In the genomic region with DNA sequence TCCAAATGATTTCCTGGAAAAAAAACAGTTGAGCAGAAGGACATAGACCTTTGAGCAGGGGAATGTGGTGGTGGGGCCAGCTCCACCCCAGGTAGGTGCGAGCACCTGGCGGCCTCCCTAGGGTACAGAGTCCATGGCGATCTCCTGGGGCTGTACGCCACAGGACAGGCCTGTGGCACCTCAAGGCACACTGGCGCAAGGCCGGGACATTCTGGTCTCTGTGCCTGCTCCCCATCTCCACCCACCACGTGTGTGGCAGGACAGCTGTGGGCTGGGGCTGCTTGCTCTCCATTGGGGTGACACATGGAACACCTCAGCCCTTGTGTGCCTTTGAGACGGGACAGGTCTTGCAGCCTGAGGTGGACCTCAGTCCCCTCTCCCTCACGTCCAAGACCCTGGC, we compare ENCODE assay signal across 28 cellular contexts. TPM values are rescaled to one million over a fixed set of nuclear protein-coding genes. Genes with fewer than 3 reads are reported as not detected.
DNase-seq lines count a peak whose midpoint lies in the region; ATAC-seq and TF ChIP-seq lines count a peak whose summit lies in the region.
"Had no signal": no experiment of that assay in that cellular context is flagged by ENCODE, and none has a peak within 500 bp of the region (broad histone marks: within the 10 kb centered on the region; RNA-seq: fewer than 3 reads in every experiment).

No MANE protein-coding gene starts in this region.

- TF ChIP-seq CTCF in brain (conservative IDR thresholded peaks at IDR 0.05) (no peak), hepatocyte (IDR thresholded peaks at IDR 0.05; ENCODE audit: poor library complexity) (no peak), nephron (IDR thresholded peaks at IDR 0.05; ENCODE audit: unreplicated experiment in 3 of 3) (no peak), spleen (IDR thresholded peaks at IDR 0.05 in 8 of 11, conservative IDR thresholded peaks at IDR 0.05 in 3 of 11) (no peak)

- H3K36me3 Mint-ChIP-seq in brain (peaks cover 11% of the 10 kb centered on the region), nephron (ENCODE audit: low read depth) (no peaks in the 10 kb centered on the region)
- H3K36me3 Mint-ChIP-seq: activated naive CD8-positive, alpha-beta T cell treated with anti-CD3 and anti-CD28 coated beads for 36 hours; stimulated activated effector memory CD8-positive, alpha-beta T cell treated with anti-CD3 and anti-CD28 coated beads, Interleukin-12 subunit alpha, Interleukin-12 subunit beta, amount 100 ng/mL, for 72 hours had no signal

- DNase-seq in hepatocyte (ENCODE audit: low spot score) (peak; percentile 61), spleen (peak; percentile 35)
- DNase-seq: activated CD4-positive, alpha-beta T cell treated with anti-CD3 and anti-CD28 coated beads for 36 hours; activated effector memory CD4-positive, alpha-beta T cell treated with Interleukin-2 at 50 U/mL for 16 hours; activated naive CD8-positive, alpha-beta T cell treated with anti-CD3 and anti-CD28 coated beads for 36 hours; activated T-cell treated with anti-CD3 and anti-CD28 coated beads for 4 hours; central memory CD4-positive, alpha-beta T cell; dermis blood vessel endothelial cell; Karpas-422; MV-4-11; NCI-H146; NCI-H2107; NCI-H446; RPMI8226; stimulated activated CD4-positive, alpha-beta T cell treated with anti-CD3 and anti-CD28 coated beads, Interleukin-12 subunit alpha, Interleukin-12 subunit beta, amount 100 ng/mL, for 4 hours; stimulated activated CD4-positive, alpha-beta T cell treated with anti-CD3 and anti-CD28 coated beads, Interleukin-4, amount 100 ng/mL, for 24 hours; T-helper 2 cell had no signal

- H3K27ac Mint-ChIP-seq in brain, result peak overlapping the region; percentile 88 to 99 (median 97)
- peak overlapping the region; percentile 33 to 94 (median 89) for H3K27ac Mint-ChIP-seq in nephron
- H3K27ac Mint-ChIP-seq: activated CD4-positive, alpha-beta T cell treated with anti-CD3 and anti-CD28 coated beads for 36 hours; activated naive CD8-positive, alpha-beta T cell treated with anti-CD3 and anti-CD28 coated beads for 36 hours; stimulated activated effector memory CD8-positive, alpha-beta T cell treated with anti-CD3 and anti-CD28 coated beads, Interleukin-12 subunit alpha, Interleukin-12 subunit beta, amount 100 ng/mL, for 72 hours had no signal

- H3K4me3 Mint-ChIP-seq in brain (no peak overlapping the region), nephron (no peak overlapping the region)
- H3K4me3 Mint-ChIP-seq: activated CD4-positive, alpha-beta T cell treated with anti-CD3 and anti-CD28 coated beads for 36 hours; activated naive CD8-positive, alpha-beta T cell treated with anti-CD3 and anti-CD28 coated beads for 36 hours; stimulated activated effector memory CD8-positive, alpha-beta T cell treated with anti-CD3 and anti-CD28 coated beads, Interleukin-12 subunit alpha, Interleukin-12 subunit beta, amount 100 ng/mL, for 72 hours had no signal

- H3K9me3 ChIP-seq in hepatocyte (ENCODE audit: low read depth), result no peaks in the 10 kb centered on the region
- no peaks in the 10 kb centered on the region for H3K9me3 ChIP-seq in spleen
- H3K9me3 ChIP-seq: neutrophil, suprapubic skin had no signal

- H3K4me1 ChIP-seq in hepatocyte (ENCODE audit: insufficient read depth) (peaks cover 27% of the 10 kb centered on the region), spleen (peaks cover 0 to 43% (median 25%) of the 10 kb centered on the region in 6 donors)

- H3K4me1 Mint-ChIP-seq in brain, result peaks cover 57% of the 10 kb centered on the region
- peaks cover 43% of the 10 kb centered on the region for H3K4me1 Mint-ChIP-seq in nephron
- H3K4me1 Mint-ChIP-seq: activated CD4-positive, alpha-beta T cell treated with anti-CD3 and anti-CD28 coated beads for 36 hours had no signal

- H3K36me3 ChIP-seq in hepatocyte (replicated peaks; ENCODE audit: insufficient read depth, low read depth) (no peaks in the 10 kb centered on the region), spleen (no peaks in the 10 kb centered on the region)
- H3K36me3 ChIP-seq: neutrophil, suprapubic skin had no signal

- H3K27me3 ChIP-seq in hepatocyte (no peaks in the 10 kb centered on the region), spleen (replicated peaks in 1 of 7) (no peaks in the 10 kb centered on the region)
- H3K27me3 ChIP-seq: suprapubic skin had no signal

- no peaks in the 10 kb centered on the region for H3K9me2 ChIP-seq in hepatocyte (replicated peaks; ENCODE audit: insufficient read depth)

- H3K79me2 ChIP-seq in hepatocyte, result no peaks in the 10 kb centered on the region

- no peak overlapping the region for H3K4me3 ChIP-seq in hepatocyte
- H3K4me3 ChIP-seq in spleen, result no peak overlapping the region
- H3K4me3 ChIP-seq: lung, suprapubic skin had no signal

- H3K9me3 Mint-ChIP-seq in brain (no peaks in the 10 kb centered on the region), nephron (no peaks in the 10 kb centered on the region)
- H3K9me3 Mint-ChIP-seq: activated naive CD8-positive, alpha-beta T cell treated with anti-CD3 and anti-CD28 coated beads for 36 hours; stimulated activated effector memory CD8-positive, alpha-beta T cell treated with anti-CD3 and anti-CD28 coated beads, Interleukin-12 subunit alpha, Interleukin-12 subunit beta, amount 100 ng/mL, for 72 hours had no signal

- 76% methylated on average over 9 of the region's 9 CpGs for WGBS in hepatocyte (ENCODE audit: low lambda C conversion rate, missing lambda C conversion rate)
- WGBS in spleen, 5 donors, result 88 to 97% (median 93%) methylated on average over 9 of the region's 9 CpGs

- intact Hi-C loops in spleen (cut with DNase I; ENCODE audit: low total_unique reads), result no loop called here

- ATAC-seq in HG02678 (IDR thresholded peaks at IDR 0.05; ENCODE audit: unreplicated experiment) (no peak), GM21381 (IDR thresholded peaks at IDR 0.05; ENCODE audit: unreplicated experiment) (no peak), HG03565 (IDR thresholded peaks at IDR 0.05; ENCODE audit: unreplicated experiment) (no peak)
- ATAC-seq: activated CD4-positive, alpha-beta T cell treated with anti-CD3 and anti-CD28 coated beads for 36 hours; SK-N-SH treated with all-trans-retinoic acid at 6 μM for 48 hours; stimulated activated effector memory CD8-positive, alpha-beta T cell treated with anti-CD3 and anti-CD28 coated beads, Interleukin-12 subunit alpha, Interleukin-12 subunit beta, amount 100 ng/mL, for 72 hours had no signal

- H3K27me3 Mint-ChIP-seq in brain (peaks cover 3% of the 10 kb centered on the region), nephron (ENCODE audit: low read depth) (peaks cover 4% of the 10 kb centered on the region)
- H3K27me3 Mint-ChIP-seq: activated CD4-positive, alpha-beta T cell treated with anti-CD3 and anti-CD28 coated beads for 36 hours; activated naive CD8-positive, alpha-beta T cell treated with anti-CD3 and anti-CD28 coated beads for 36 hours had no signal

- no peak for TF ChIP-seq POLR2A in spleen (IDR thresholded peaks at IDR 0.05)

- H3K4me2 ChIP-seq in hepatocyte, result peak overlapping the region; percentile 57

- H2AFZ ChIP-seq in hepatocyte, result no peak overlapping the region

- H3K27ac ChIP-seq in hepatocyte (peak overlapping the region; percentile 93), spleen (no peak overlapping the region)
- H3K27ac ChIP-seq: neutrophil, suprapubic skin had no signal

- H4K20me1 ChIP-seq in hepatocyte (ENCODE audit: insufficient read depth, poor library complexity, severe bottlenecking), result no peaks in the 10 kb centered on the region

RNA-seq across cellular contexts. Expression of a gene that starts 25.2 kb away (rescaled TPM):
- polyA plus RNA-seq in brain (ENCODE audit: insufficient read depth, low read depth, low replicate concordance) (70.2 TPM), hepatocyte (13.5 and 19.9 TPM in 2 replicates), spleen (1 to 10 TPM; 1.8 to 5.9 (median 1.9) TPM)
- total RNA-seq in hepatocyte (6.2 and 8.9 TPM in 2 replicates), spleen (10 to 100 TPM in 3 of 7 donors, 1 to 10 TPM in 4; 4.7 to 20.0 (median 9.1) TPM)
- total RNA-seq: dermis blood vessel endothelial cell, renal cortical epithelial cell had no signal
